ENCODE assay signal across 14 cellular contexts in genomic region chr11:93020248-93021088, GRCh38. TPM values are rescaled to one million over a fixed set of nuclear protein-coding genes. Genes with fewer than 3 reads are reported as not detected.
DNase-seq lines count a peak whose midpoint lies in the region; ATAC-seq and TF ChIP-seq lines count a peak whose summit lies in the region.
"Had no signal": no experiment of that assay in that cellular context is flagged by ENCODE, and none has a peak within 500 bp of the region (broad histone marks: within the 10 kb centered on the region; RNA-seq: fewer than 3 reads in every experiment).

No MANE protein-coding gene starts in this region.

- CTCF ChIA-PET in activated CD8-positive, alpha-beta T cell treated with anti-CD3 and anti-CD28 coated beads for 36 hours (lab: Charles Lee): no interaction called here

- DNase-seq in COLO829 (ENCODE audit: low spot score): peak; percentile 15
- DNase-seq in MG63: peak; percentile 61
- DNase-seq in astrocyte of the cerebellum (ENCODE audit: low read depth): peak; percentile 74
- peak; percentile 33 to 77 for DNase-seq in lung microvascular endothelial cell (ENCODE audit: low read depth in 2 of 2)
- DNase-seq in activated T-cell treated with anti-CD3 and anti-CD28 coated beads, Interleukin-2, amount 50 U/mL, for 4 hours: no peak
- DNase-seq in activated CD8-positive, alpha-beta T cell treated with anti-CD3 and anti-CD28 coated beads for 36 hours: no peak
- DNase-seq in mucosa of gallbladder (ENCODE audit: low spot score): no peak
- DNase-seq: activated naive CD8-positive, alpha-beta T cell treated with anti-CD3 and anti-CD28 coated beads, Interleukin-2, amount 50 U/mL, for 24 hours; CD4-positive, CD25-positive, alpha-beta regulatory T cell; hippocampal formation; NCI-H510A; stimulated activated CD8-positive, alpha-beta memory T cell treated with anti-CD3 and anti-CD28 coated beads, Interleukin-4, amount 100 ng/mL, for 48 hours had no signal

- POLR2A ChIA-PET in activated CD8-positive, alpha-beta T cell treated with anti-CD3 and anti-CD28 coated beads for 36 hours (lab: Charles Lee): no interaction called here

- H3K9me3 Mint-ChIP-seq in activated T-cell treated with anti-CD3 and anti-CD28 coated beads, Interleukin-2, amount 50 U/mL, for 4 hours: no peaks in the 10 kb centered on the region
- no peaks in the 10 kb centered on the region for H3K9me3 Mint-ChIP-seq in activated CD8-positive, alpha-beta T cell treated with anti-CD3 and anti-CD28 coated beads for 36 hours

- no peak for ATAC-seq in activated T-cell treated with anti-CD3 and anti-CD28 coated beads, Interleukin-2, amount 50 U/mL, for 4 hours
- ATAC-seq in activated CD8-positive, alpha-beta T cell treated with anti-CD3 and anti-CD28 coated beads for 36 hours: no peak
- no peak for ATAC-seq in HG02938 (IDR thresholded peaks at IDR 0.05; ENCODE audit: unreplicated experiment)
- ATAC-seq: activated naive CD8-positive, alpha-beta T cell treated with anti-CD3 and anti-CD28 coated beads, Interleukin-2, amount 50 U/mL, for 24 hours had no signal

- intact Hi-C loops in activated CD8-positive, alpha-beta T cell treated with anti-CD3 and anti-CD28 coated beads for 36 hours (cut with micrococcal nuclease): no loop called here

- peak; percentile 10 for TF ChIP-seq CTCF in astrocyte of the cerebellum (IDR thresholded peaks at IDR 0.05; ENCODE audit: low read depth, low read length, missing control alignments)
- no peak for TF ChIP-seq CTCF in activated CD8-positive, alpha-beta T cell treated with anti-CD3 and anti-CD28 coated beads for 36 hours (IDR thresholded peaks at IDR 0.05)

- in situ Hi-C loops in astrocyte of the cerebellum (cut with HindIII; ENCODE audit: low sequenced_read_pairs): no loop called here

- H3K9me3 ChIP-seq in MG63: peaks cover 6% of the 10 kb centered on the region; the same call in 1 of the 2 replicates

- no peaks in the 10 kb centered on the region for H3K4me1 Mint-ChIP-seq in activated T-cell treated with anti-CD3 and anti-CD28 coated beads, Interleukin-2, amount 50 U/mL, for 4 hours (ENCODE audit: low read depth)
- H3K4me1 Mint-ChIP-seq in activated CD8-positive, alpha-beta T cell treated with anti-CD3 and anti-CD28 coated beads for 36 hours (ENCODE audit: low read depth): no peaks in the 10 kb centered on the region
- H3K4me1 Mint-ChIP-seq: activated naive CD8-positive, alpha-beta T cell treated with anti-CD3 and anti-CD28 coated beads, Interleukin-2, amount 50 U/mL, for 24 hours; CD4-positive, CD25-positive, alpha-beta regulatory T cell had no signal

- H3K4me3 ChIP-seq in MG63: peak overlapping the region; percentile 5; the same call in 1 of the 2 replicates
- H3K4me3 ChIP-seq in astrocyte of the cerebellum (ENCODE audit: low read depth, low read length): no peak overlapping the region

- H3K36me3 ChIP-seq in MG63: no peaks in the 10 kb centered on the region

- no peak overlapping the region for H3K4me3 Mint-ChIP-seq in activated T-cell treated with anti-CD3 and anti-CD28 coated beads, Interleukin-2, amount 50 U/mL, for 4 hours
- no peak overlapping the region for H3K4me3 Mint-ChIP-seq in activated CD8-positive, alpha-beta T cell treated with anti-CD3 and anti-CD28 coated beads for 36 hours
- H3K4me3 Mint-ChIP-seq: activated naive CD8-positive, alpha-beta T cell treated with anti-CD3 and anti-CD28 coated beads, Interleukin-2, amount 50 U/mL, for 24 hours; CD4-positive, CD25-positive, alpha-beta regulatory T cell had no signal

- H3K36me3 Mint-ChIP-seq in activated T-cell treated with anti-CD3 and anti-CD28 coated beads, Interleukin-2, amount 50 U/mL, for 4 hours (ENCODE audit: insufficient read depth): no peaks in the 10 kb centered on the region
- no peaks in the 10 kb centered on the region for H3K36me3 Mint-ChIP-seq in activated CD8-positive, alpha-beta T cell treated with anti-CD3 and anti-CD28 coated beads for 36 hours (ENCODE audit: low read depth)
- H3K36me3 Mint-ChIP-seq: CD4-positive, CD25-positive, alpha-beta regulatory T cell had no signal

- H3K27ac Mint-ChIP-seq in activated CD8-positive, alpha-beta T cell treated with anti-CD3 and anti-CD28 coated beads for 36 hours: no peak overlapping the region
- H3K27ac Mint-ChIP-seq: activated naive CD8-positive, alpha-beta T cell treated with anti-CD3 and anti-CD28 coated beads, Interleukin-2, amount 50 U/mL, for 24 hours; CD4-positive, CD25-positive, alpha-beta regulatory T cell; progenitor cell of endocrine pancreas had no signal

- no peaks in the 10 kb centered on the region for H3K27me3 ChIP-seq in MG63

- H3K27me3 Mint-ChIP-seq in activated T-cell treated with anti-CD3 and anti-CD28 coated beads, Interleukin-2, amount 50 U/mL, for 4 hours (ENCODE audit: low read depth): peaks cover 4% of the 10 kb centered on the region
- no peaks in the 10 kb centered on the region for H3K27me3 Mint-ChIP-seq in activated CD8-positive, alpha-beta T cell treated with anti-CD3 and anti-CD28 coated beads for 36 hours
- H3K27me3 Mint-ChIP-seq: activated naive CD8-positive, alpha-beta T cell treated with anti-CD3 and anti-CD28 coated beads, Interleukin-2, amount 50 U/mL, for 24 hours; CD4-positive, CD25-positive, alpha-beta regulatory T cell; progenitor cell of endocrine pancreas had no signal

RNA-seq across cellular contexts. Expression of gene MTNR1B, which starts 51.0 kb away (rescaled TPM):
- total RNA-seq in MG63 (2014; rRNA removed; shearing (Covaris generic); ENCODE audit: low replicate concordance): not detected in 2 replicates
- not detected in 2 replicates for total RNA-seq in lung microvascular endothelial cell
- not detected for total RNA-seq in activated T-cell treated with anti-CD3 and anti-CD28 coated beads, Interleukin-2, amount 50 U/mL, for 4 hours
- total RNA-seq in activated CD8-positive, alpha-beta T cell treated with anti-CD3 and anti-CD28 coated beads for 36 hours: not detected
- not detected for total RNA-seq in mucosa of gallbladder
- total RNA-seq: CD4-positive, CD25-positive, alpha-beta regulatory T cell; progenitor cell of endocrine pancreas had no signal

Comparison
In these comparisons a context has a peak if more than half of its experiments do, and no peak if none do; other contexts are left out.
1. DNase-seq: peak in COLO829 (single experiment), MG63 (single experiment), astrocyte of the cerebellum (single experiment) and lung microvascular endothelial cell (2 of 2); none in activated T-cell treated with anti-CD3 and anti-CD28 coated beads, Interleukin-2, amount 50 U/mL, for 4 hours (single experiment), activated CD8-positive, alpha-beta T cell treated with anti-CD3 and anti-CD28 coated beads for 36 hours (single experiment) and mucosa of gallbladder (single experiment).